21 cellular contexts compared by ENCODE assay signal in the genomic region with DNA sequence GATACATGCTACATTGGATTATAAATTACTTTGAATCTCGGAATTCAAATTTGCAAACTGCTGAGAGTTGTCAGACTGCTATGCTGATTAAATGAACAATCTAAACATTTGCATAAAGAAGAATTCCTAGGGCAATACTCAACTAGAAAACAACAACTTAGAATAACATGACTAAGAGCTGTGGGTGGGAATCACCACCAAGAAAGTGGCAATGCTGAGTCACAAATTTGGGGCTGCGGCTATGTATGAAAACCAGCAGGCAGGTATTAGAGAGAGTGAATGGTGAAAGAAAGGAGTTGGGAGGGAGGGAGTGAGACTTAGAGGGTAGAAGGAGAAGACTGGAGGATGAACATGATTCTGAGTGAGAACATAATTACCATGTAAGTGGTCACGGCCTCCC.
A peak's percentile ranks its signal among the peaks of the same experiment; 100 is the strongest.
DNase-seq lines count a peak whose midpoint lies in the region; FAIRE-seq and TF ChIP-seq lines count a peak whose summit lies in the region.
"Had no signal": no experiment of that assay in that cellular context is flagged by ENCODE, and none has a peak within 500 bp of the region (broad histone marks: within the 10 kb centered on the region; RNA-seq: fewer than 3 reads in every experiment).

No MANE protein-coding gene starts in this region.

- no peaks in the 10 kb centered on the region for H3K36me3 ChIP-seq in H1 (ENCODE audit: control insufficient read depth in 2 of 4, insufficient read depth in 4 of 4, low read length in 3 of 4)
- H3K36me3 ChIP-seq: gastroesophageal sphincter, ovary, thyroid gland had no signal

- no peaks in the 10 kb centered on the region for H3K79me1 ChIP-seq in H1 (ENCODE audit: low read depth, low read length)

- POLR2A ChIA-PET in H1 (lab: Charles Lee; ENCODE audit: partially characterized antibody) = no interaction called here

- no peak overlapping the region for H3K4ac ChIP-seq in H1 (replicated peaks; ENCODE audit: insufficient read length, low read depth, low read length)

- H3K79me2 ChIP-seq in H1 (ENCODE audit: control insufficient read depth in 1 of 2, insufficient read depth in 2 of 2, low read length in 2 of 2) = no peaks in the 10 kb centered on the region

- no peak overlapping the region for H4K8ac ChIP-seq in H1 (ENCODE audit: extremely low read depth, insufficient read depth, low read length)

- no peaks in the 10 kb centered on the region for H3K27me3 ChIP-seq in H1 (replicated peaks in 1 of 4; ENCODE audit: control insufficient read depth in 3 of 4, extremely low read depth in 1 of 4, insufficient read depth in 3 of 4, low read length in 3 of 4)
- H3K27me3 ChIP-seq: gastroesophageal sphincter, ovary, thyroid gland had no signal

- 90% methylated on average over 3 of the region's 3 CpGs; no CpG with 5 or more reads in 1 of the 2 experiments for WGBS in H1 (ENCODE audit: extremely low coverage in 1 of 2, insufficient coverage in 1 of 2, insufficient read length in 1 of 2, insufficient replicate concordance in 2 of 2, low coverage in 1 of 2, low lambda C conversion rate in 2 of 2, missing lambda C conversion rate in 1 of 2), 2 experiments

- TF ChIP-seq POLR2A in H1 (IDR thresholded peaks at IDR 0.05; ENCODE audit: control extremely low read depth in 1 of 2, low read depth in 2 of 2, low read length in 2 of 2) = no peak

- CTCF ChIA-PET in H1 (lab: Charles Lee; ENCODE audit: partially characterized antibody) = no interaction called here

- no peaks in the 10 kb centered on the region for H3K9me3 ChIP-seq in H1 (ENCODE audit: insufficient read depth in 2 of 2, low read depth in 1 of 2, low read length in 1 of 2)
- H3K9me3 ChIP-seq: gastroesophageal sphincter, ovary, thyroid gland had no signal

- no peak overlapping the region for H3K4me2 ChIP-seq in H1 (ENCODE audit: insufficient read depth in 1 of 2, low read depth in 2 of 2, low read length in 2 of 2)

- H3K9ac ChIP-seq in H1 (replicated peaks in 1 of 4; ENCODE audit: extremely low read depth in 1 of 4, low read depth in 3 of 4, low read length in 3 of 4) = no peak overlapping the region

- no peaks in the 10 kb centered on the region for H3K23me2 ChIP-seq in H1 (ENCODE audit: low read depth, low read length)

- H3K14ac ChIP-seq in H1 (ENCODE audit: insufficient read length) = no peak overlapping the region

- H3K18ac ChIP-seq in H1 (ENCODE audit: extremely low read depth, low read length) = no peak overlapping the region

- H3K56ac ChIP-seq in H1 (replicated peaks; ENCODE audit: insufficient read length, low read depth, low read length) = no peak overlapping the region

- H2BK12ac ChIP-seq in H1 (ENCODE audit: low read depth, low read length) = no peak overlapping the region

- no peak overlapping the region for H2BK5ac ChIP-seq in H1 (ENCODE audit: low read depth, low read length)

- no peak for TF ChIP-seq EP300 in H1 (IDR thresholded peaks at IDR 0.05; ENCODE audit: borderline replicate concordance in 1 of 2, low read depth in 2 of 2, low read length in 2 of 2)

- no peak overlapping the region for H3K4me3 ChIP-seq in H1 (ENCODE audit: extremely low read depth in 1 of 4, insufficient read depth in 2 of 4, low read depth in 3 of 4, low read length in 4 of 4)
- H3K4me3 ChIP-seq: gastroesophageal sphincter, ovary, thyroid gland had no signal

- no peak overlapping the region for H3K27ac ChIP-seq in H1 (ENCODE audit: low read depth, low read length)
- H3K27ac ChIP-seq: gastroesophageal sphincter, ovary, thyroid gland had no signal

- no peaks in the 10 kb centered on the region for H4K20me1 ChIP-seq in H1 (replicated peaks in 1 of 2; ENCODE audit: control insufficient read depth in 1 of 2, insufficient read depth in 2 of 2, low read length in 2 of 2)

- peak overlapping the region; percentile 55; the same call in 1 of the 2 replicates for H2AFZ ChIP-seq in H1 (ENCODE audit: low read length)

- no peak overlapping the region for H4K5ac ChIP-seq in H1 (ENCODE audit: insufficient read length, low read depth, low read length)

- no peak for TF ChIP-seq CTCF in D721Med (IDR thresholded peaks at IDR 0.05; ENCODE audit: insufficient read depth, missing control alignments)
- no peak for TF ChIP-seq CTCF in H1 (IDR thresholded peaks at IDR 0.05; ENCODE audit: control extremely low read depth in 1 of 3, insufficient read depth in 1 of 3, low read depth in 1 of 3, low read length in 3 of 3)

- H2BK15ac ChIP-seq in H1 (ENCODE audit: low read length) = no peak overlapping the region

- H2BK120ac ChIP-seq in H1 (replicated peaks; ENCODE audit: low read depth, low read length) = no peak overlapping the region

- FAIRE-seq in D721Med (lab: Jason Lieb, UNC) (peak; percentile 6), RCC 7860 (lab: Jason Lieb, UNC) (peak; percentile 79), H1 (lab: Jason Lieb, UNC) (no peak)
- FAIRE-seq: endothelial cell of umbilical vein had no signal

- H2BK20ac ChIP-seq in H1 (ENCODE audit: low read length) = no peak overlapping the region

- H4K91ac ChIP-seq in H1 (replicated peaks; ENCODE audit: insufficient read length, low read length) = no peak overlapping the region

- H3K4me1 ChIP-seq in H1 (replicated peaks in 1 of 4; ENCODE audit: control insufficient read depth in 3 of 4, insufficient read depth in 4 of 4, low read length in 3 of 4) = no peaks in the 10 kb centered on the region; a peak in 1 of 7 replicates
- H3K4me1 ChIP-seq: gastroesophageal sphincter, thyroid gland had no signal

- DNase-seq in D721Med (ENCODE audit: insufficient read length, low spot score) (no peak), RCC 7860 (ENCODE audit: low spot score) (peak; percentile 64), H1 (ENCODE audit: low read depth in 1 of 2, low spot score in 2 of 2) (no peak), kidney tubule cell (ENCODE audit: low spot score) (peak; percentile 90), NCI-H1930 (lab: John Stamatoyannopoulos, UW) (no peak), amygdala (lab: John Stamatoyannopoulos, UW) (no peak), NCI-H345 treated with DMSO at 0.1 percent for 48 hours (lab: John Stamatoyannopoulos, UW; ENCODE audit: unreplicated experiment) (no peak), activated T-cell treated with anti-CD3 and anti-CD28 coated beads for 4 hours (no peak)
- DNase-seq: activated CD4-positive, alpha-beta T cell treated with anti-CD3 and anti-CD28 coated beads for 48 hours; GF-D8; H7; left cardiac atrium; natural killer cell; NCI-H1417 treated with DMSO at 0.1 percent for 48 hours; NCI-H524 treated with DMSO at 0.1 percent for 48 hours; ovary; stimulated activated CD4-positive, alpha-beta T cell treated with anti-CD3 and anti-CD28 coated beads, Interleukin-1b, Interleukin-23, amount 100 ng/mL, for 48 hours; stimulated activated naive CD4-positive, alpha-beta T cell; thyroid gland had no signal

- H2AK5ac ChIP-seq in H1 (ENCODE audit: low read depth, low read length) = no peak overlapping the region

- no peak for TF ChIP-seq RAD21 in H1 (IDR thresholded peaks at IDR 0.05 in 1 of 2, conservative IDR thresholded peaks at IDR 0.05 in 1 of 2; ENCODE audit: low read depth in 2 of 2, low read length in 2 of 2)

- H3K23ac ChIP-seq in H1 (ENCODE audit: insufficient read length) = no peak overlapping the region

TF ChIP-seq in H1, 55 proteins besides CTCF, POLR2A, EP300 and RAD21:
- no peak for TF ChIP-seq TAF1 (IDR thresholded peaks at IDR 0.05; ENCODE audit: low read depth, low read length)
- TF ChIP-seq YY1 (IDR thresholded peaks at IDR 0.05; ENCODE audit: low read depth, low read length) = no peak
- no peak for TF ChIP-seq TBP (IDR thresholded peaks at IDR 0.05; ENCODE audit: low read depth, low read length)
- peak; percentile 74 for TF ChIP-seq BACH1 (IDR thresholded peaks at IDR 0.05; ENCODE audit: low read length)

Comparison
In these comparisons a context has a peak if more than half of its experiments do, and no peak if none do; other contexts are left out.
1. DNase-seq: peak in RCC 7860 (single experiment) and kidney tubule cell (single experiment); none in D721Med (single experiment), H1 (0 of 2), NCI-H1930 (0 of 2), amygdala (0 of 56), NCI-H345 treated with DMSO at 0.1 percent for 48 hours (single experiment) and activated T-cell treated with anti-CD3 and anti-CD28 coated beads for 4 hours (single experiment).